13 cellular contexts compared by ENCODE assay signal in genomic region chr17:1943432-1943802, GRCh38.
DNase-seq lines count a peak whose midpoint lies in the region; ATAC-seq and TF ChIP-seq lines count a peak whose summit lies in the region.
"Had no signal": no experiment of that assay in that cellular context is flagged by ENCODE, and none has a peak within 500 bp of the region (broad histone marks: within the 10 kb centered on the region; RNA-seq: fewer than 3 reads in every experiment).

No MANE protein-coding gene starts in this region.

- peak overlapping the region; percentile 35 for H3K23ac ChIP-seq in neuronal stem cell (ENCODE audit: low read depth, low read length, poor library complexity)

- no peak for TF ChIP-seq CTCF in SK-N-SH (IDR thresholded peaks at IDR 0.05)
- TF ChIP-seq CTCF in dorsolateral prefrontal cortex (IDR thresholded peaks at IDR 0.05 in 54 of 56, conservative IDR thresholded peaks at IDR 0.05 in 2 of 56; ENCODE audit: low read depth in 1 of 56, partially characterized antibody in 56 of 56), result no peak

- no peaks in the 10 kb centered on the region for H3K27me3 ChIP-seq in SK-N-SH (ENCODE audit: insufficient read depth)
- peaks cover 0 to 4% (median 0%) of the 10 kb centered on the region in 45 donors for H3K27me3 ChIP-seq in dorsolateral prefrontal cortex
- peaks cover 0 to 7% (median 0%) of the 10 kb centered on the region in 3 experiments for H3K27me3 ChIP-seq in neuronal stem cell (ENCODE audit: control insufficient read depth in 3 of 3, insufficient read depth in 3 of 3, low read depth in 1 of 3, low read length in 3 of 3)
- H3K27me3 ChIP-seq: BLaER1 had no signal

- no peak overlapping the region for H2BK120ac ChIP-seq in neuronal stem cell (ENCODE audit: low read depth, low read length)

- H3K36me3 ChIP-seq in SK-N-SH (replicated peaks in 1 of 2; ENCODE audit: control insufficient read depth in 1 of 2, insufficient read depth in 2 of 2, low read length in 1 of 2), result no peaks in the 10 kb centered on the region
- no peaks in the 10 kb centered on the region for H3K36me3 ChIP-seq in neuronal stem cell (replicated peaks in 1 of 2; ENCODE audit: control insufficient read depth in 2 of 2, insufficient read depth in 2 of 2, low read length in 2 of 2)
- H3K36me3 ChIP-seq: BLaER1 had no signal

- H3K9me3 ChIP-seq in SK-N-SH (no peaks in the 10 kb centered on the region), neuronal stem cell (replicated peaks in 1 of 2; ENCODE audit: control insufficient read depth in 2 of 2, insufficient read depth in 1 of 2, low read depth in 1 of 2, low read length in 2 of 2) (no peaks in the 10 kb centered on the region)
- H3K9me3 ChIP-seq: BLaER1, Caco-2 had no signal

- H2BK15ac ChIP-seq in neuronal stem cell (ENCODE audit: low read length), result peak overlapping the region; percentile 95

- H3K18ac ChIP-seq in neuronal stem cell (ENCODE audit: low read length), result peak overlapping the region; percentile 93

- no peaks in the 10 kb centered on the region for H3K79me1 ChIP-seq in neuronal stem cell (ENCODE audit: low read depth, low read length)

- intact Hi-C loops in dorsolateral prefrontal cortex (cut with DNase I), result no loop called here

- no peak overlapping the region for H3K4me2 ChIP-seq in SK-N-SH
- H3K4me2 ChIP-seq in neuronal stem cell (ENCODE audit: insufficient read depth, low read length, poor library complexity, severe bottlenecking), result no peak overlapping the region
- H3K4me2 ChIP-seq: BLaER1 had no signal

- H3K9ac ChIP-seq in SK-N-SH (no peak overlapping the region), neuronal stem cell (ENCODE audit: low read depth, low read length, poor library complexity) (no peak overlapping the region)
- H3K9ac ChIP-seq: BLaER1, GM23248 had no signal

- H3K4ac ChIP-seq in neuronal stem cell (ENCODE audit: low read length), result no peak overlapping the region

- H3K27ac ChIP-seq in SK-N-SH (ENCODE audit: low read depth in 2 of 2, low read length in 1 of 2), result no peak overlapping the region
- peak overlapping the region in 40 of 59 donors; percentile 1 to 73 (median 38) for H3K27ac ChIP-seq in dorsolateral prefrontal cortex
- no peak overlapping the region for H3K27ac ChIP-seq in neuronal stem cell (replicated peaks; ENCODE audit: low read length)
- H3K27ac ChIP-seq: 22Rv1, BLaER1, GM23248 had no signal

- no peak overlapping the region for H4K8ac ChIP-seq in neuronal stem cell (ENCODE audit: low read depth, low read length)

- H3K4me1 ChIP-seq in SK-N-SH (ENCODE audit: control insufficient read depth in 1 of 2, insufficient read depth in 2 of 2, low read depth in 1 of 2, low read length in 1 of 2) (peaks cover 0 to 27% of the 10 kb centered on the region in 2 experiments; a peak in 1 of 4 replicates), neuronal stem cell (ENCODE audit: control insufficient read depth in 2 of 2, insufficient read depth in 1 of 2, low read depth in 1 of 2, low read length in 2 of 2) (peaks cover 41 to 42% of the 10 kb centered on the region in 2 donors)

- H2AK5ac ChIP-seq in neuronal stem cell (ENCODE audit: low read depth, low read length), result peak overlapping the region; percentile 99

- H3K79me2 ChIP-seq in SK-N-SH (ENCODE audit: insufficient read depth), result no peaks in the 10 kb centered on the region

- no peaks in the 10 kb centered on the region for H4K20me1 ChIP-seq in SK-N-SH (ENCODE audit: insufficient read depth)

- no peak overlapping the region for H3K4me3 ChIP-seq in SK-N-SH (ENCODE audit: low read depth in 2 of 2, low read length in 1 of 2)
- no peak overlapping the region for H3K4me3 ChIP-seq in dorsolateral prefrontal cortex
- peak overlapping the region in 1 of 2 donors; percentile 33 for H3K4me3 ChIP-seq in neuronal stem cell (ENCODE audit: low read length in 2 of 2)
- H3K4me3 ChIP-seq: BLaER1, GM23248 had no signal

- WGBS in SK-N-SH (ENCODE audit: low lambda C conversion rate), result 63% methylated on average over 9 of the region's 9 CpGs
- no CpG with 5 or more reads among the region's 9 CpGs for WGBS in neuronal stem cell (ENCODE audit: extremely low coverage in 2 of 2, insufficient read length in 2 of 2, insufficient replicate concordance in 1 of 2), 2 donors

- no peaks in the 10 kb centered on the region for H3K9me2 ChIP-seq in SK-N-SH

- TF ChIP-seq EP300 in SK-N-SH (IDR thresholded peaks at IDR 0.05; ENCODE audit: borderline replicate concordance in 1 of 2, low read depth in 1 of 2, low read length in 1 of 2), result no peak

- no peak for ATAC-seq in SK-N-SH treated with all-trans-retinoic acid at 6 μM for 48 hours
- no peak for ATAC-seq in GM19455 (IDR thresholded peaks at IDR 0.05; ENCODE audit: unreplicated experiment)
- no peak for ATAC-seq in left lobe of liver

- H4K91ac ChIP-seq in neuronal stem cell (ENCODE audit: low read depth, low read length, poor library complexity), result peak overlapping the region; percentile 97

- DNase-seq in SK-N-SH (peak; percentile 80), dorsolateral prefrontal cortex (no peak), neuronal stem cell (ENCODE audit: low spot score) (no peak), DMS153 treated with DMSO at 0.1 percent for 48 hours (lab: John Stamatoyannopoulos, UW; ENCODE audit: unreplicated experiment) (no peak), left lobe of liver (ENCODE audit: low spot score) (no peak), SK-N-DZ (ENCODE audit: low spot score) (no peak)
- DNase-seq: Caco-2; CD8-positive, alpha-beta memory T cell; GM23248 had no signal

- peak overlapping the region; percentile 67 for H2BK5ac ChIP-seq in neuronal stem cell (ENCODE audit: low read length)

- POLR2A ChIA-PET in SK-N-SH (lab: Yijun Ruan, JAX), result no interaction called here

- CTCF ChIA-PET in SK-N-SH (lab: Yijun Ruan, JAX), result interaction anchor here (0.6 to 1.2 kb wide), 2 partner anchors 38 to 98 kb away, joined by 3 to 5 read pairs; no protein-coding TSS in a partner anchor

- no peak for TF ChIP-seq RAD21 in SK-N-SH (IDR thresholded peaks at IDR 0.05; ENCODE audit: low read length)

- peak overlapping the region; percentile 88 for H2BK12ac ChIP-seq in neuronal stem cell (ENCODE audit: low read length)

- H3F3A ChIP-seq in SK-N-SH (replicated peaks; ENCODE audit: insufficient read depth), result no peaks in the 10 kb centered on the region

- H3K14ac ChIP-seq in neuronal stem cell (ENCODE audit: low read length), result peak overlapping the region; percentile 92

- no peak overlapping the region for H2AFZ ChIP-seq in SK-N-SH (ENCODE audit: low read depth)
- H2AFZ ChIP-seq in neuronal stem cell (ENCODE audit: low read length), result no peak overlapping the region
- H2AFZ ChIP-seq: GM23248 had no signal

TF ChIP-seq in SK-N-SH, 30 proteins besides CTCF, POLR2A, EP300 and RAD21:
- TF ChIP-seq RCOR1 (IDR thresholded peaks at IDR 0.05; ENCODE audit: low read length) (no peak), RFX5 (IDR thresholded peaks at IDR 0.05; ENCODE audit: low read length) (no peak), POLR2AphosphoS5 (IDR thresholded peaks at IDR 0.05; ENCODE audit: low read depth, low read length) (no peak), MAX (IDR thresholded peaks at IDR 0.05; ENCODE audit: low read depth) (no peak)
TF ChIP-seq in SK-N-SH: peak in this region for 0.

TF ChIP-seq in SK-N-SH treated with all-trans-retinoic acid at 6 μM for 48 hours, 23 proteins besides CTCF, POLR2A, EP300 and RAD21 (continues in another document):
- TF ChIP-seq ZFP3 (CRISPR knock-in tag; IDR thresholded peaks at IDR 0.05) (no peak), GLIS3 (CRISPR knock-in tag; IDR thresholded peaks at IDR 0.05) (no peak), RARB (CRISPR knock-in tag; IDR thresholded peaks at IDR 0.05) (no peak), ZNF8 (CRISPR knock-in tag; IDR thresholded peaks at IDR 0.05) (no peak), OSR1 (CRISPR knock-in tag; IDR thresholded peaks at IDR 0.05) (no peak), PATZ1 (CRISPR knock-in tag; IDR thresholded peaks at IDR 0.05; ENCODE audit: borderline replicate concordance) (no peak), POU6F1 (CRISPR knock-in tag; IDR thresholded peaks at IDR 0.05; ENCODE audit: borderline replicate concordance, low read depth) (no peak), CREB5 (CRISPR knock-in tag; IDR thresholded peaks at IDR 0.05; ENCODE audit: low read depth) (no peak)

Comparison
In these comparisons a context has a peak if more than half of its experiments do, and no peak if none do; other contexts are left out.
1. H3K27ac ChIP-seq: peak in dorsolateral prefrontal cortex (40 of 59); none in SK-N-SH (0 of 2) and neuronal stem cell (single experiment).